In the genomic region with DNA sequence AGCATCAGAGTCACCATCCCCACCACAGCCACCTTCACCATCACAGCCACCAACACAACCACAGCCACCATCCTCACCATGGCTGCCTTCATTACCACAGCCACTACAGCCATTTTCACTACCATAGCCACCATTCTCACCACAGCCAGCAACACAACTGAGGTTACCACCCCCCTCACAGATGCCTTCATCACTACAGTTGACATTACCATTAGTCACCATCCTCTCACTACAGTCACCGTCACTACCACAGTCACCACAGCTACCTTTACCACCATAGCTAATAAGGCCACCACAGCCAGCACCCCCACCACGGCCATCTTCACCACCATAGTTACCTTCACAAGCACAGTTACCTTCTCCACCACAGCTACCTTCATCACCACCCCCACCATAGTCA, we compare ENCODE assay signal across 20 cellular contexts.
"Had no signal": no experiment of that assay in that cellular context is flagged by ENCODE, and none has a peak within 500 bp of the region (broad histone marks: within the 10 kb centered on the region; RNA-seq: fewer than 3 reads in every experiment).

No MANE protein-coding gene starts in this region.

- H3K4me1 ChIP-seq: ascending aorta, suprapubic skin had no signal

- H3K4me1 Mint-ChIP-seq: activated CD4-positive, alpha-beta T cell treated with anti-CD3 and anti-CD28 coated beads, Interleukin-2, amount 10 ng/mL, durations not matched to agents 7 days and 5 days; activated naive CD4-positive, alpha-beta T cell treated with anti-CD3 and anti-CD28 coated beads, Interleukin-2, amount 10 ng/mL, durations not matched to agents 7 days and 5 days; central memory CD8-positive, alpha-beta T cell had no signal

- H3K27ac Mint-ChIP-seq: activated CD4-positive, alpha-beta T cell treated with anti-CD3 and anti-CD28 coated beads, Interleukin-2, amount 10 ng/mL, durations not matched to agents 7 days and 5 days; activated naive CD4-positive, alpha-beta T cell treated with anti-CD3 and anti-CD28 coated beads, Interleukin-2, amount 10 ng/mL, durations not matched to agents 7 days and 5 days; mesothelial cell of epicardium; natural killer cell treated with Interleukin-12 subunit alpha and Interleukin-12 subunit beta and Interleukin-15 and Interleukin-18, amount 100 ng/mL, for 72 hours; stimulated activated naive CD8-positive, alpha-beta T cell treated with anti-CD3 and anti-CD28 coated beads, Interleukin-15, Interleukin-2, amounts not matched to agents 100 ng/mL and 50 ng/mL, for 24 hours; type B pancreatic cell had no signal

- H3K27me3 ChIP-seq: ascending aorta, foreskin keratinocyte, sigmoid colon, suprapubic skin had no signal

- ATAC-seq: foreskin keratinocyte had no signal

- H3K27ac ChIP-seq: ascending aorta, coronary artery, foreskin keratinocyte, sigmoid colon, suprapubic skin had no signal

- H3K9me3 Mint-ChIP-seq: activated CD4-positive, alpha-beta T cell treated with anti-CD3 and anti-CD28 coated beads, Interleukin-2, amount 10 ng/mL, durations not matched to agents 7 days and 5 days; activated naive CD4-positive, alpha-beta T cell treated with anti-CD3 and anti-CD28 coated beads, Interleukin-2, amount 10 ng/mL, durations not matched to agents 7 days and 5 days; central memory CD8-positive, alpha-beta T cell; mesothelial cell of epicardium; natural killer cell treated with Interleukin-12 subunit alpha and Interleukin-12 subunit beta and Interleukin-15 and Interleukin-18, amount 100 ng/mL, for 72 hours; stimulated activated naive CD8-positive, alpha-beta T cell treated with anti-CD3 and anti-CD28 coated beads, Interleukin-15, Interleukin-2, amounts not matched to agents 100 ng/mL and 50 ng/mL, for 24 hours; type B pancreatic cell had no signal

- H3K36me3 ChIP-seq: ascending aorta, suprapubic skin had no signal

- H3K36me3 Mint-ChIP-seq: activated naive CD4-positive, alpha-beta T cell treated with anti-CD3 and anti-CD28 coated beads, Interleukin-2, amount 10 ng/mL, durations not matched to agents 7 days and 5 days; mesothelial cell of epicardium; natural killer cell treated with Interleukin-12 subunit alpha and Interleukin-12 subunit beta and Interleukin-15 and Interleukin-18, amount 100 ng/mL, for 72 hours had no signal

- H3K4me3 ChIP-seq: ascending aorta, coronary artery, lung, sigmoid colon, suprapubic skin had no signal

- DNase-seq: activated CD4-positive, alpha-beta T cell treated with anti-CD3 and anti-CD28 coated beads, Interleukin-2, amount 10 ng/mL, durations not matched to agents 7 days and 5 days; activated effector memory CD4-positive, alpha-beta T cell treated with Interleukin-2 at 50 U/mL for 16 hours; activated naive CD4-positive, alpha-beta T cell treated with anti-CD3 and anti-CD28 coated beads, Interleukin-2, amount 10 ng/mL, durations not matched to agents 7 days and 5 days; foreskin keratinocyte; glutamatergic neuron; hippocampal formation; islet precursor cell; nucleus accumbens; posterior cingulate gyrus; sigmoid colon; SW 1271 had no signal

- H3K9me3 ChIP-seq: ascending aorta, sigmoid colon, suprapubic skin had no signal

- H3K4me3 Mint-ChIP-seq: activated CD4-positive, alpha-beta T cell treated with anti-CD3 and anti-CD28 coated beads, Interleukin-2, amount 10 ng/mL, durations not matched to agents 7 days and 5 days; activated naive CD4-positive, alpha-beta T cell treated with anti-CD3 and anti-CD28 coated beads, Interleukin-2, amount 10 ng/mL, durations not matched to agents 7 days and 5 days; central memory CD8-positive, alpha-beta T cell; mesothelial cell of epicardium; natural killer cell treated with Interleukin-12 subunit alpha and Interleukin-12 subunit beta and Interleukin-15 and Interleukin-18, amount 100 ng/mL, for 72 hours; stimulated activated naive CD8-positive, alpha-beta T cell treated with anti-CD3 and anti-CD28 coated beads, Interleukin-15, Interleukin-2, amounts not matched to agents 100 ng/mL and 50 ng/mL, for 24 hours; type B pancreatic cell had no signal

- H3K27me3 Mint-ChIP-seq: activated naive CD4-positive, alpha-beta T cell treated with anti-CD3 and anti-CD28 coated beads, Interleukin-2, amount 10 ng/mL, durations not matched to agents 7 days and 5 days; type B pancreatic cell had no signal
